1 cellular context compared by ENCODE assay signal in genomic region chr2:167955264-167955906, GRCh38.
TF ChIP-seq lines count a peak whose summit lies in the region.

No MANE protein-coding gene starts in this region.

TF ChIP-seq in K562, 482 proteins besides CTCF, POLR2A, EP300 and RAD21 (continued from another document):
- TF ChIP-seq E4F1 (CRISPR knock-in tag; IDR thresholded peaks at IDR 0.05; ENCODE audit: borderline replicate concordance) (no peak), DMBX1 (CRISPR knock-in tag; IDR thresholded peaks at IDR 0.05; ENCODE audit: borderline replicate concordance) (peak; percentile 60; the same call in 1 of the 2 replicates), NCOA4 (IDR thresholded peaks at IDR 0.05; ENCODE audit: partially characterized antibody) (no peak), ETV1 (tag; conservative IDR thresholded peaks at IDR 0.05; ENCODE audit: low read depth) (no peak), FOXK2 (conservative IDR thresholded peaks at IDR 0.05 in 1 of 2, IDR thresholded peaks at IDR 0.05 in 1 of 2; ENCODE audit: low read depth in 2 of 2) (no peak), TFAP4 (CRISPR knock-in tag; IDR thresholded peaks at IDR 0.05; ENCODE audit: borderline replicate concordance) (peak; percentile 28; the same call in 1 of the 2 replicates), POLR3A (IDR thresholded peaks at IDR 0.05; ENCODE audit: borderline replicate concordance, extremely low read depth, insufficient read depth, insufficient read length) (no peak)
